Comparison of ENCODE assay signal across 8 cellular contexts in genomic region chr1:150268342-150268705, GRCh38. TPM values are rescaled to one million over a fixed set of nuclear protein-coding genes. Genes with fewer than 3 reads are reported as not detected.
DNase-seq lines count a peak whose midpoint lies in the region; TF ChIP-seq lines count a peak whose summit lies in the region.

No MANE protein-coding gene starts in this region.

- H3K4me1 ChIP-seq in muscle layer of duodenum (ENCODE audit: control insufficient read depth in 1 of 2, insufficient read depth in 2 of 2, low read length in 2 of 2) (peaks cover 8 to 26% of the 10 kb centered on the region in 2 donors), transverse colon (peaks cover 9 to 36% (median 19%) of the 10 kb centered on the region in 4 donors)

- H3K36me3 ChIP-seq in muscle layer of duodenum (ENCODE audit: control insufficient read depth in 1 of 2, insufficient read depth in 2 of 2, low read length in 2 of 2), result peaks cover 25 to 31% of the 10 kb centered on the region in 2 donors
- H3K36me3 ChIP-seq in transverse colon, result peaks cover 0 to 14% (median 6%) of the 10 kb centered on the region in 4 donors

- peaks cover 43% of the 10 kb centered on the region for H3K36me3 Mint-ChIP-seq in endothelial cell (ENCODE audit: low read depth, unreplicated experiment)

- H3K4me3 ChIP-seq in muscle layer of duodenum (ENCODE audit: low read depth in 1 of 2, low read length in 2 of 2) (peak overlapping the region; percentile 93 to 98), transverse colon (peak overlapping the region; percentile 69 to 98 (median 79))

- DNase-seq in DMS53 (lab: John Stamatoyannopoulos, UW), result peak; percentile 70
- DNase-seq in DMS53 treated with DMSO at 0.1 percent for 48 hours (lab: John Stamatoyannopoulos, UW; ENCODE audit: unreplicated experiment), result no peak
- peak; percentile 43 for DNase-seq in HT-29 (ENCODE audit: low spot score)
- DNase-seq in activated CD4-positive, alpha-beta T cell treated with anti-CD3 and anti-CD28 coated beads, Interleukin-2, amount 50 U/mL, for 48 hours, result peak; percentile 25 to 44
- peak; percentile 41 for DNase-seq in endothelial cell (ENCODE audit: low spot score)
- DNase-seq in transverse colon, result peak; percentile 55
- no peak for DNase-seq in inferior parietal cortex (ENCODE audit: extremely low spot score)

- H3K27me3 ChIP-seq in muscle layer of duodenum (ENCODE audit: low read depth, low read length) (no peaks in the 10 kb centered on the region), transverse colon (no peaks in the 10 kb centered on the region)

- peaks cover 77% of the 10 kb centered on the region for H3K4me1 Mint-ChIP-seq in endothelial cell (ENCODE audit: unreplicated experiment)

- H3K27ac ChIP-seq in muscle layer of duodenum (ENCODE audit: low read length) (peak overlapping the region; percentile 96), transverse colon (peak overlapping the region; percentile 87 to 96 (median 94))

- 0% methylated on average over 21 of the region's 21 CpGs; no CpG with 5 or more reads in 1 of the 2 donors for WGBS in transverse colon (ENCODE audit: low coverage in 1 of 2), 2 donors

- in situ Hi-C loops in transverse colon (cut with MboI; ENCODE audit: low pct_ligation_motif_present in 1 of 4, low pct_unique_long_range_greater_than_20kb in 1 of 4, low sequenced_read_pairs in 3 of 4), result no loop called here

- H3K9me3 ChIP-seq in muscle layer of duodenum (ENCODE audit: control insufficient read depth in 1 of 2, low read length in 2 of 2) (no peaks in the 10 kb centered on the region), transverse colon (no peaks in the 10 kb centered on the region)

- intact Hi-C loops in transverse colon (cut with DNase I; ENCODE audit: low total_unique reads), result no loop called here

- H3K27me3 Mint-ChIP-seq in endothelial cell (ENCODE audit: unreplicated experiment), result peaks cover 23% of the 10 kb centered on the region

- H3K9me3 Mint-ChIP-seq in endothelial cell (ENCODE audit: unreplicated experiment), result no peaks in the 10 kb centered on the region

- no peak for TF ChIP-seq EP300 in transverse colon (IDR thresholded peaks at IDR 0.05; ENCODE audit: low read depth)

- TF ChIP-seq CTCF in endothelial cell (IDR thresholded peaks at IDR 0.05; ENCODE audit: unreplicated experiment) (no peak), transverse colon (IDR thresholded peaks at IDR 0.05) (no peak)

- H3K4me3 Mint-ChIP-seq in endothelial cell (ENCODE audit: unreplicated experiment), result peak overlapping the region; percentile 99

- peak; percentile 5 for TF ChIP-seq POLR2A in transverse colon (IDR thresholded peaks at IDR 0.05)

- H3K27ac Mint-ChIP-seq in endothelial cell (ENCODE audit: unreplicated experiment), result peak overlapping the region; percentile 99

RNA-seq across cellular contexts. Expression of gene APH1A, which starts 0.5 kb away (rescaled TPM):
- total RNA-seq in HT-29 (2014; rRNA removed; shearing (Covaris generic)), result 117 and 138 TPM in 2 replicates
- total RNA-seq in endothelial cell (ENCODE audit: unreplicated experiment) (333 TPM), transverse colon (100 to 1,000 TPM in 3 of 4 donors, 10 to 100 TPM in 1; 86.8 to 162 (median 113) TPM)

RNA-seq across cellular contexts. Expression of gene C1orf54, which starts 4.3 kb away (rescaled TPM):
- 0.20 and 0.29 TPM in 2 replicates for total RNA-seq in HT-29 (2014; rRNA removed; shearing (Covaris generic))
- 411 TPM for total RNA-seq in endothelial cell (ENCODE audit: unreplicated experiment)
- 10 to 100 TPM in 1 of 4 donors, 1 to 10 TPM in 2, not detected in 1; 4.4 to 11.1 (median 4.8) TPM for total RNA-seq in transverse colon

RNA-seq across cellular contexts. Expression of gene CA14, which starts 10.8 kb away (rescaled TPM):
- total RNA-seq in HT-29 (2014; rRNA removed; shearing (Covaris generic)), result 0.63 TPM in 1 of 2 replicates, not detected in the other
- 6.3 TPM for total RNA-seq in endothelial cell (ENCODE audit: unreplicated experiment)
- total RNA-seq in transverse colon, result 1 to 10 TPM in 1 of 4 donors, under 1 TPM in 2, not detected in 1; 0.27 to 1.1 (median 0.48) TPM

RNA-seq across cellular contexts. Expression of gene CIART, which starts 14.0 kb away (rescaled TPM):
- total RNA-seq in HT-29 (2014; rRNA removed; shearing (Covaris generic)), result not detected in 2 replicates
- 9.1 TPM for total RNA-seq in endothelial cell (ENCODE audit: unreplicated experiment)
- 1 to 10 TPM in 3 of 4 donors, under 1 TPM in 1; 0.60 to 4.5 (median 1.5) TPM for total RNA-seq in transverse colon

RNA-seq across cellular contexts. Expression of gene MRPS21, which starts 25.3 kb away (rescaled TPM):
- 44.2 and 47.7 TPM in 2 replicates for total RNA-seq in HT-29 (2014; rRNA removed; shearing (Covaris generic))
- total RNA-seq in endothelial cell (ENCODE audit: unreplicated experiment) (63.1 TPM), transverse colon (10 to 100 TPM in 3 of 4 donors, 1 to 10 TPM in 1; 8.6 to 31.6 (median 25.7) TPM)

Comparison
In these comparisons a context has a peak if more than half of its experiments do, and no peak if none do; other contexts are left out.
1. DNase-seq: peak in DMS53 (single experiment), HT-29 (single experiment), activated CD4-positive, alpha-beta T cell treated with anti-CD3 and anti-CD28 coated beads, Interleukin-2, amount 50 U/mL, for 48 hours (2 of 2), endothelial cell (single experiment) and transverse colon (single experiment); none in DMS53 treated with DMSO at 0.1 percent for 48 hours (single experiment) and inferior parietal cortex (single experiment).
2. RNA of gene C1orf54, which starts 4.3 kb away (total RNA-seq): 411 TPM in endothelial cell (single experiment); 4.4 to 11.1 TPM in transverse colon and 0.20 to 0.29 TPM in HT-29; every median in the first group is over 10 times any median in the second.